10 cellular contexts compared by ENCODE assay signal in genomic region chr14:100058777-100059432, GRCh38. TPM values are rescaled to one million over a fixed set of nuclear protein-coding genes. Genes with fewer than 3 reads are reported as not detected.
DNase-seq lines count a peak whose midpoint lies in the region; ATAC-seq and TF ChIP-seq lines count a peak whose summit lies in the region.
"Had no signal": no experiment of that assay in that cellular context is flagged by ENCODE, and none has a peak within 500 bp of the region (broad histone marks: within the 10 kb centered on the region; RNA-seq: fewer than 3 reads in every experiment).

No MANE protein-coding gene starts in this region.

- POLR2A ChIA-PET in PC-3 (lab: Charles Lee; ENCODE audit: unreplicated experiment): no interaction called here

- no peaks in the 10 kb centered on the region for H3K9me2 ChIP-seq in PC-3 (replicated peaks; ENCODE audit: low read length)

- no peaks in the 10 kb centered on the region for H3F3A ChIP-seq in PC-3 (ENCODE audit: low read length, unreplicated experiment)

- H3K27me3 Mint-ChIP-seq in activated T-cell treated with anti-CD3 and anti-CD28 coated beads, Interleukin-2, amount 50 U/mL, for 24 hours: no peaks in the 10 kb centered on the region

- peak overlapping the region; percentile 22; the same call in 1 of the 2 replicates for H3K9ac ChIP-seq in PC-3 (ENCODE audit: low read length)

- H3K4me3 ChIP-seq in PC-3 (ENCODE audit: low read length) (peak overlapping the region; percentile 25; the same call in 1 of the 2 replicates), spleen (no peak overlapping the region), gastroesophageal sphincter (no peak overlapping the region), body of pancreas (no peak overlapping the region)

- no peaks in the 10 kb centered on the region for H3K79me2 ChIP-seq in PC-3 (ENCODE audit: low read length)

- no TSS peak for BruUV-seq in PC-3 (replicated peaks; lab: Mats Ljungman, UMichigan)

- H3K27me3 ChIP-seq in PC-3 (ENCODE audit: low read length) (no peaks in the 10 kb centered on the region), spleen (replicated peaks in 1 of 7) (no peaks in the 10 kb centered on the region), gastroesophageal sphincter (no peaks in the 10 kb centered on the region), body of pancreas (no peaks in the 10 kb centered on the region)

- intact Hi-C loops in PC-3 (cut with micrococcal nuclease) (loop anchor here (5.0 kb wide), 1 partner anchor 133 kb away; no protein-coding TSS in a partner anchor), spleen (cut with DNase I; ENCODE audit: low total_unique reads) (loop anchor here (10.0 kb wide), 1 partner anchor 46 kb away; no protein-coding TSS in a partner anchor), body of pancreas (cut with DNase I) (no loop called here)

- WGBS in spleen, 5 donors: 68 to 72% (median 71%) methylated on average over 4 of the region's 4 CpGs
- 92 to 100% methylated on average over 2 to 4 of the region's 4 CpGs for WGBS in gastroesophageal sphincter (ENCODE audit: low coverage in 1 of 2), 2 donors
- WGBS in body of pancreas, 2 donors: 63 to 75% methylated on average over 4 of the region's 4 CpGs

- H3K4me3 Mint-ChIP-seq in activated T-cell treated with anti-CD3 and anti-CD28 coated beads, Interleukin-2, amount 50 U/mL, for 24 hours: peak overlapping the region; percentile 64

- H3K27ac ChIP-seq in PC-3 (ENCODE audit: low read length): peak overlapping the region; percentile 74
- peak overlapping the region in 6 of 8 donors; percentile 7 to 68 (median 52) for H3K27ac ChIP-seq in spleen
- H3K27ac ChIP-seq in gastroesophageal sphincter: no peak overlapping the region
- no peak overlapping the region for H3K27ac ChIP-seq in body of pancreas

- peak overlapping the region; percentile 69 for H3K4me2 ChIP-seq in PC-3 (ENCODE audit: low read length)

- peak overlapping the region; percentile 94 for H3K27ac Mint-ChIP-seq in activated T-cell treated with anti-CD3 and anti-CD28 coated beads, Interleukin-2, amount 50 U/mL, for 24 hours

- H3K4me1 ChIP-seq in PC-3 (ENCODE audit: insufficient read depth, low read length): peaks cover 21% of the 10 kb centered on the region
- peaks cover 1 to 69% (median 48%) of the 10 kb centered on the region in 6 donors for H3K4me1 ChIP-seq in spleen
- peaks cover 0 to 9% (median 0%) of the 10 kb centered on the region in 3 donors for H3K4me1 ChIP-seq in gastroesophageal sphincter
- H3K4me1 ChIP-seq in body of pancreas: no peaks in the 10 kb centered on the region

- 0 out of 2 replicates have a peak overlapping the region, but pooled peaks have one; percentile 12 for H2AFZ ChIP-seq in PC-3 (ENCODE audit: low read length)

- peaks cover 76% of the 10 kb centered on the region for H3K4me1 Mint-ChIP-seq in activated T-cell treated with anti-CD3 and anti-CD28 coated beads, Interleukin-2, amount 50 U/mL, for 24 hours (ENCODE audit: low read depth)

- DNase-seq in activated T-cell treated with anti-CD3 and anti-CD28 coated beads, Interleukin-2, amount 50 U/mL, for 24 hours: no peak
- no peak for DNase-seq in activated T-cell treated with anti-CD3 and anti-CD28 coated beads for 4 hours
- DNase-seq in PC-3: no peak
- no peak for DNase-seq in spleen
- no peak for DNase-seq in body of pancreas
- DNase-seq in globus pallidus (ENCODE audit: low spot score): no peak
- DNase-seq: ACHN, NCI-H1417 had no signal

- CTCF ChIA-PET in PC-3 (lab: Charles Lee): interaction anchor here (0.7 kb wide), 1 partner anchor 27 kb away, joined by 4 read pairs; no protein-coding TSS in a partner anchor

- TF ChIP-seq CTCF in PC-3 (conservative IDR thresholded peaks at IDR 0.05; ENCODE audit: low read depth, low read length): no peak
- no peak for TF ChIP-seq CTCF in spleen (IDR thresholded peaks at IDR 0.05 in 8 of 11, conservative IDR thresholded peaks at IDR 0.05 in 3 of 11)
- no peak for TF ChIP-seq CTCF in gastroesophageal sphincter (IDR thresholded peaks at IDR 0.05)
- TF ChIP-seq CTCF in body of pancreas (IDR thresholded peaks at IDR 0.05): no peak

- no peaks in the 10 kb centered on the region for H3K36me3 Mint-ChIP-seq in activated T-cell treated with anti-CD3 and anti-CD28 coated beads, Interleukin-2, amount 50 U/mL, for 24 hours (ENCODE audit: low read depth)

- no peaks in the 10 kb centered on the region for H3K9me3 Mint-ChIP-seq in activated T-cell treated with anti-CD3 and anti-CD28 coated beads, Interleukin-2, amount 50 U/mL, for 24 hours

- H3K36me3 ChIP-seq in PC-3 (ENCODE audit: low read depth, low read length) (no peaks in the 10 kb centered on the region), spleen (no peaks in the 10 kb centered on the region), gastroesophageal sphincter (no peaks in the 10 kb centered on the region), body of pancreas (replicated peaks in 1 of 2; ENCODE audit: insufficient read depth in 1 of 2, low read depth in 2 of 2) (no peaks in the 10 kb centered on the region)

- H3K9me3 ChIP-seq in PC-3 (ENCODE audit: low read length) (no peaks in the 10 kb centered on the region), spleen (no peaks in the 10 kb centered on the region), gastroesophageal sphincter (no peaks in the 10 kb centered on the region), body of pancreas (no peaks in the 10 kb centered on the region)

- ATAC-seq in HG02610 (IDR thresholded peaks at IDR 0.05; ENCODE audit: unreplicated experiment) (peak; percentile 67), PC-3 (no peak), gastroesophageal sphincter (no peak), body of pancreas (no peak)

- H4K20me1 ChIP-seq in PC-3 (ENCODE audit: low read length): no peaks in the 10 kb centered on the region

- no peak for TF ChIP-seq EP300 in gastroesophageal sphincter (IDR thresholded peaks at IDR 0.05)

- no peak for TF ChIP-seq POLR2A in spleen (IDR thresholded peaks at IDR 0.05)
- no peak for TF ChIP-seq POLR2A in gastroesophageal sphincter (IDR thresholded peaks at IDR 0.05)
- no peak for TF ChIP-seq POLR2A in body of pancreas (IDR thresholded peaks at IDR 0.05)

RNA-seq across cellular contexts. Expression of gene EVL, which starts 6.3 kb away (rescaled TPM):
- total RNA-seq in PC-3 (2014; rRNA removed) (26.5 and 31.7 TPM in 2 replicates), spleen (100 to 1,000 TPM; 244 to 336 (median 283) TPM), gastroesophageal sphincter (10 to 100 TPM; 36.1 to 42.6 (median 38.5) TPM), body of pancreas (10 to 100 TPM; 22.3 to 57.7 TPM)
- 100 to 1,000 TPM; 169 to 184 (median 183) TPM for polyA plus RNA-seq in spleen

Comparison
In these comparisons a context has a peak if more than half of its experiments do, and no peak if none do; other contexts are left out.
1. H3K27ac ChIP-seq: peak in PC-3 (single experiment) and spleen (6 of 8); none in gastroesophageal sphincter (0 of 4) and body of pancreas (0 of 4).